ENCODE assay signal across 1 cellular context in the genomic region with DNA sequence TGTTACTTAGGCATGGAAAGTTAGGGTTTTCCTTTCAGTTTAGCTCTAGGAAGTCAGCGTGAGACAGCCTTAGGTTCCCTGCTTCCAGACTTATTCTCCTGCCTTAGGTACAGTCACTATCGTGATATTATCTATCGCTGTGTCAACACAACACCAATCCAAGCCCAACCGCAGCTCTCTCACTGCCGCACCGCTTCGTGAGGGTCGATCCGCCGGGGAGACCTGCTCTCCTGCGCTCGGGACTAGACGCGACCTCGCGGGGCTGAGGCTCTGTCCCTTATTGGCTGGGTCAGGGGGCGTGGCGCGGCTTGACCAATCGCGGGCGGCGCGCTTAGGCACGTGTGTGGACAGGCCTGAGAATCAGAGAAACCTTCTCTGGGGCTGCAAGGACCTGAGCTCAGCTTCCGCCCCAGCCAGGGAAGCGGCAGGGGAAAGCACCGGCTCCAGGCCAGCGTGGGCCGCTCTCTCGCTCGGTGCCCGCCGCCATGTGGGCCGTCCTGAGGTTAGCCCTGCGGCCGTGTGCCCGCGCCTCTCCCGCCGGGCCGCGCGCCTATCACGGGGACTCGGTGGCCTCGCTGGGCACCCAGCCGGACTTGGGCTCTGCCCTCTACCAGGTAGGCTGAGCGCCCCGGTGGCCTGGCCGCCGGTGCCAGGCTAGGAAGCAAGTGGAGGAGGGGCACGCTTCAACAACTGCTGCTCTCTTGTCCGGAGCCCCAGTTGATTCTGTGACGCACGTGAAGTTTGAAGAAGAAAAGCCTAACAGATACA.
TF ChIP-seq lines count a peak whose summit lies in the region.

A gene (plus strand): TSS at position 400 of the 768 bp plus-strand sequence. CDS start 86 bp downstream, at position 486.

TF ChIP-seq in HepG2, 621 proteins besides CTCF, POLR2A, EP300 and RAD21 (continued from another document and continues in another):
- TF ChIP-seq, protein P1, sequence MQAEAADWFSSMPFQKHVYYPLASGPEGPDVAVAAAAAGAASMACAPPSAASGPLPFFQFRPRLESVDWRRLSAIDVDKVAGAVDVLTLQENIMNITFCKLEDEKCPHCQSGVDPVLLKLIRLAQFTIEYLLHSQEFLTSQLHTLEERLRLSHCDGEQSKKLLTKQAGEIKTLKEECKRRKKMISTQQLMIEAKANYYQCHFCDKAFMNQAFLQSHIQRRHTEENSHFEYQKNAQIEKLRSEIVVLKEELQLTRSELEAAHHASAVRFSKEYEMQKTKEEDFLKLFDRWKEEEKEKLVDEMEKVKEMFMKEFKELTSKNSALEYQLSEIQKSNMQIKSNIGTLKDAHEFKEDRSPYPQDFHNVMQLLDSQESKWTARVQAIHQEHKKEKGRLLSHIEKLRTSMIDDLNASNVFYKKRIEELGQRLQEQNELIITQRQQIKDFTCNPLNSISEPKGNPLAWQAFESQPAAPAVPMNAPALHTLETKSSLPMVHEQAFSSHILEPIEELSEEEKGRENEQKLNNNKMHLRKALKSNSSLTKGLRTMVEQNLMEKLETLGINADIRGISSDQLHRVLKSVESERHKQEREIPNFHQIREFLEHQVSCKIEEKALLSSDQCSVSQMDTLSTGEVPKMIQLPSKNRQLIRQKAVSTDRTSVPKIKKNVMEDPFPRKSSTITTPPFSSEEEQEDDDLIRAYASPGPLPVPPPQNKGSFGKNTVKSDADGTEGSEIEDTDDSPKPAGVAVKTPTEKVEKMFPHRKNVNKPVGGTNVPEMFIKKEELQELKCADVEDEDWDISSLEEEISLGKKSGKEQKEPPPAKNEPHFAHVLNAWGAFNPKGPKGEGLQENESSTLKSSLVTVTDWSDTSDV (CRISPR knock-in tag; IDR thresholded peaks at IDR 0.05), result no peak; the same call in 1 of the 2 replicates
- no peak for TF ChIP-seq NONO (IDR thresholded peaks at IDR 0.05)
- TF ChIP-seq NONO (CRISPR knock-in tag; conservative IDR thresholded peaks at IDR 0.05), result peak; percentile 78
- no peak for TF ChIP-seq ZNF205 (CRISPR knock-in tag; IDR thresholded peaks at IDR 0.05)
- TF ChIP-seq MED8 (CRISPR knock-in tag; IDR thresholded peaks at IDR 0.05; ENCODE audit: insufficient replicate concordance), result peak; percentile 20
- 0 out of 2 replicates have a peak, but pooled peaks have one; percentile 53 for TF ChIP-seq ZNF292 (CRISPR knock-in tag; IDR thresholded peaks at IDR 0.05; ENCODE audit: borderline replicate concordance, low read depth)
- TF ChIP-seq, protein P2, sequence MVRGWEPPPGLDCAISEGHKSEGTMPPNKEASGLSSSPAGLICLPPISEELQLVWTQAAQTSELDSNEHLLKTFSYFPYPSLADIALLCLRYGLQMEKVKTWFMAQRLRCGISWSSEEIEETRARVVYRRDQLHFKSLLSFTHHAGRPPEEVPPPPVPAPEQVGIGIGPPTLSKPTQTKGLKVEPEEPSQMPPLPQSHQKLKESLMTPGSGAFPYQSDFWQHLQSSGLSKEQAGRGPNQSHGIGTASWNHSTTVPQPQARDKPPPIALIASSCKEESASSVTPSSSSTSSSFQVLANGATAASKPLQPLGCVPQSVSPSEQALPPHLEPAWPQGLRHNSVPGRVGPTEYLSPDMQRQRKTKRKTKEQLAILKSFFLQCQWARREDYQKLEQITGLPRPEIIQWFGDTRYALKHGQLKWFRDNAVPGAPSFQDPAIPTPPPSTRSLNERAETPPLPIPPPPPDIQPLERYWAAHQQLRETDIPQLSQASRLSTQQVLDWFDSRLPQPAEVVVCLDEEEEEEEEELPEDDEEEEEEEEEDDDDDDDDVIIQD (CRISPR knock-in tag; IDR thresholded peaks at IDR 0.05; ENCODE audit: low read depth), result peak; percentile 42; the same call in 1 of the 2 replicates
- TF ChIP-seq ZNF44 (CRISPR knock-in tag; IDR thresholded peaks at IDR 0.05), result no peak
- no peak; the same call in 1 of the 2 replicates for TF ChIP-seq RCOR2 (CRISPR knock-in tag; IDR thresholded peaks at IDR 0.05)
- peak; percentile 97 for TF ChIP-seq PHF8 (CRISPR knock-in tag; IDR thresholded peaks at IDR 0.05)
- TF ChIP-seq STAT5B (CRISPR knock-in tag; IDR thresholded peaks at IDR 0.05), result no peak
- TF ChIP-seq CEBPB (IDR thresholded peaks at IDR 0.05; ENCODE audit: borderline replicate concordance, low read depth, low read length), result no peak
- TF ChIP-seq, protein P3, sequence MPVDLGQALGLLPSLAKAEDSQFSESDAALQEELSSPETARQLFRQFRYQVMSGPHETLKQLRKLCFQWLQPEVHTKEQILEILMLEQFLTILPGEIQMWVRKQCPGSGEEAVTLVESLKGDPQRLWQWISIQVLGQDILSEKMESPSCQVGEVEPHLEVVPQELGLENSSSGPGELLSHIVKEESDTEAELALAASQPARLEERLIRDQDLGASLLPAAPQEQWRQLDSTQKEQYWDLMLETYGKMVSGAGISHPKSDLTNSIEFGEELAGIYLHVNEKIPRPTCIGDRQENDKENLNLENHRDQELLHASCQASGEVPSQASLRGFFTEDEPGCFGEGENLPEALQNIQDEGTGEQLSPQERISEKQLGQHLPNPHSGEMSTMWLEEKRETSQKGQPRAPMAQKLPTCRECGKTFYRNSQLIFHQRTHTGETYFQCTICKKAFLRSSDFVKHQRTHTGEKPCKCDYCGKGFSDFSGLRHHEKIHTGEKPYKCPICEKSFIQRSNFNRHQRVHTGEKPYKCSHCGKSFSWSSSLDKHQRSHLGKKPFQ (CRISPR knock-in tag; IDR thresholded peaks at IDR 0.05; ENCODE audit: insufficient replicate concordance), result no peak
- TF ChIP-seq ZNF749 (CRISPR knock-in tag; IDR thresholded peaks at IDR 0.05; ENCODE audit: borderline replicate concordance), result no peak
- TF ChIP-seq, protein P4, sequence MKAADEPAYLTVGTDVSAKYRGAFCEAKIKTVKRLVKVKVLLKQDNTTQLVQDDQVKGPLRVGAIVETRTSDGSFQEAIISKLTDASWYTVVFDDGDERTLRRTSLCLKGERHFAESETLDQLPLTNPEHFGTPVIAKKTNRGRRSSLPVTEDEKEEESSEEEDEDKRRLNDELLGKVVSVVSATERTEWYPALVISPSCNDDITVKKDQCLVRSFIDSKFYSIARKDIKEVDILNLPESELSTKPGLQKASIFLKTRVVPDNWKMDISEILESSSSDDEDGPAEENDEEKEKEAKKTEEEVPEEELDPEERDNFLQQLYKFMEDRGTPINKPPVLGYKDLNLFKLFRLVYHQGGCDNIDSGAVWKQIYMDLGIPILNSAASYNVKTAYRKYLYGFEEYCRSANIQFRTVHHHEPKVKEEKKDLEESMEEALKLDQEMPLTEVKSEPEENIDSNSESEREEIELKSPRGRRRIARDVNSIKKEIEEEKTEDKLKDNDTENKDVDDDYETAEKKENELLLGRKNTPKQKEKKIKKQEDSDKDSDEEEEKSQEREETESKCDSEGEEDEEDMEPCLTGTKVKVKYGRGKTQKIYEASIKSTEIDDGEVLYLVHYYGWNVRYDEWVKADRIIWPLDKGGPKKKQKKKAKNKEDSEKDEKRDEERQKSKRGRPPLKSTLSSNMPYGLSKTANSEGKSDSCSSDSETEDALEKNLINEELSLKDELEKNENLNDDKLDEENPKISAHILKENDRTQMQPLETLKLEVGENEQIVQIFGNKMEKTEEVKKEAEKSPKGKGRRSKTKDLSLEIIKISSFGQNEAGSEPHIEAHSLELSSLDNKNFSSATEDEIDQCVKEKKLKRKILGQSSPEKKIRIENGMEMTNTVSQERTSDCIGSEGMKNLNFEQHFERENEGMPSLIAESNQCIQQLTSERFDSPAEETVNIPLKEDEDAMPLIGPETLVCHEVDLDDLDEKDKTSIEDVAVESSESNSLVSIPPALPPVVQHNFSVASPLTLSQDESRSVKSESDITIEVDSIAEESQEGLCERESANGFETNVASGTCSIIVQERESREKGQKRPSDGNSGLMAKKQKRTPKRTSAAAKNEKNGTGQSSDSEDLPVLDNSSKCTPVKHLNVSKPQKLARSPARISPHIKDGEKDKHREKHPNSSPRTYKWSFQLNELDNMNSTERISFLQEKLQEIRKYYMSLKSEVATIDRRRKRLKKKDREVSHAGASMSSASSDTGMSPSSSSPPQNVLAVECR (CRISPR knock-in tag; IDR thresholded peaks at IDR 0.05; ENCODE audit: borderline replicate concordance), result peak; percentile 95; the same call in 1 of the 2 replicates
- TF ChIP-seq ETV5 (CRISPR knock-in tag; IDR thresholded peaks at IDR 0.05; ENCODE audit: borderline replicate concordance), result peak; percentile 16
- TF ChIP-seq ZNF3 (CRISPR knock-in tag; IDR thresholded peaks at IDR 0.05), result no peak
- no peak; the same call in 1 of the 2 replicates for TF ChIP-seq GTF2F1 (IDR thresholded peaks at IDR 0.05; ENCODE audit: low read length)
- TF ChIP-seq, protein P5, sequence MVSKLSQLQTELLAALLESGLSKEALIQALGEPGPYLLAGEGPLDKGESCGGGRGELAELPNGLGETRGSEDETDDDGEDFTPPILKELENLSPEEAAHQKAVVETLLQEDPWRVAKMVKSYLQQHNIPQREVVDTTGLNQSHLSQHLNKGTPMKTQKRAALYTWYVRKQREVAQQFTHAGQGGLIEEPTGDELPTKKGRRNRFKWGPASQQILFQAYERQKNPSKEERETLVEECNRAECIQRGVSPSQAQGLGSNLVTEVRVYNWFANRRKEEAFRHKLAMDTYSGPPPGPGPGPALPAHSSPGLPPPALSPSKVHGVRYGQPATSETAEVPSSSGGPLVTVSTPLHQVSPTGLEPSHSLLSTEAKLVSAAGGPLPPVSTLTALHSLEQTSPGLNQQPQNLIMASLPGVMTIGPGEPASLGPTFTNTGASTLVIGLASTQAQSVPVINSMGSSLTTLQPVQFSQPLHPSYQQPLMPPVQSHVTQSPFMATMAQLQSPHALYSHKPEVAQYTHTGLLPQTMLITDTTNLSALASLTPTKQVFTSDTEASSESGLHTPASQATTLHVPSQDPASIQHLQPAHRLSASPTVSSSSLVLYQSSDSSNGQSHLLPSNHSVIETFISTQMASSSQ (IDR thresholded peaks at IDR 0.05; ENCODE audit: low read depth), result no peak
- TF ChIP-seq, protein P5 (CRISPR knock-in tag; IDR thresholded peaks at IDR 0.05; ENCODE audit: borderline replicate concordance), result peak; percentile 68; the same call in 1 of the 2 replicates
- peak; percentile 4; the same call in 1 of the 2 replicates for TF ChIP-seq ZNF225 (CRISPR knock-in tag; IDR thresholded peaks at IDR 0.05)
- TF ChIP-seq ZNF234 (CRISPR knock-in tag; conservative IDR thresholded peaks at IDR 0.05), result no peak
- TF ChIP-seq ZKSCAN1 (IDR thresholded peaks at IDR 0.05; ENCODE audit: low read length), result no peak
- no peak for TF ChIP-seq AHR (CRISPR knock-in tag; IDR thresholded peaks at IDR 0.05)
- TF ChIP-seq, protein P6, sequence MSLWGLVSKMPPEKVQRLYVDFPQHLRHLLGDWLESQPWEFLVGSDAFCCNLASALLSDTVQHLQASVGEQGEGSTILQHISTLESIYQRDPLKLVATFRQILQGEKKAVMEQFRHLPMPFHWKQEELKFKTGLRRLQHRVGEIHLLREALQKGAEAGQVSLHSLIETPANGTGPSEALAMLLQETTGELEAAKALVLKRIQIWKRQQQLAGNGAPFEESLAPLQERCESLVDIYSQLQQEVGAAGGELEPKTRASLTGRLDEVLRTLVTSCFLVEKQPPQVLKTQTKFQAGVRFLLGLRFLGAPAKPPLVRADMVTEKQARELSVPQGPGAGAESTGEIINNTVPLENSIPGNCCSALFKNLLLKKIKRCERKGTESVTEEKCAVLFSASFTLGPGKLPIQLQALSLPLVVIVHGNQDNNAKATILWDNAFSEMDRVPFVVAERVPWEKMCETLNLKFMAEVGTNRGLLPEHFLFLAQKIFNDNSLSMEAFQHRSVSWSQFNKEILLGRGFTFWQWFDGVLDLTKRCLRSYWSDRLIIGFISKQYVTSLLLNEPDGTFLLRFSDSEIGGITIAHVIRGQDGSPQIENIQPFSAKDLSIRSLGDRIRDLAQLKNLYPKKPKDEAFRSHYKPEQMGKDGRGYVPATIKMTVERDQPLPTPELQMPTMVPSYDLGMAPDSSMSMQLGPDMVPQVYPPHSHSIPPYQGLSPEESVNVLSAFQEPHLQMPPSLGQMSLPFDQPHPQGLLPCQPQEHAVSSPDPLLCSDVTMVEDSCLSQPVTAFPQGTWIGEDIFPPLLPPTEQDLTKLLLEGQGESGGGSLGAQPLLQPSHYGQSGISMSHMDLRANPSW (CRISPR knock-in tag; IDR thresholded peaks at IDR 0.05; ENCODE audit: borderline replicate concordance), result peak; percentile 58; the same call in 1 of the 2 replicates
- TF ChIP-seq EED (CRISPR knock-in tag; IDR thresholded peaks at IDR 0.05), result peak; percentile 36; the same call in 1 of the 2 replicates
- no peak for TF ChIP-seq HIVEP1 (CRISPR knock-in tag; IDR thresholded peaks at IDR 0.05)
- TF ChIP-seq, protein P7, sequence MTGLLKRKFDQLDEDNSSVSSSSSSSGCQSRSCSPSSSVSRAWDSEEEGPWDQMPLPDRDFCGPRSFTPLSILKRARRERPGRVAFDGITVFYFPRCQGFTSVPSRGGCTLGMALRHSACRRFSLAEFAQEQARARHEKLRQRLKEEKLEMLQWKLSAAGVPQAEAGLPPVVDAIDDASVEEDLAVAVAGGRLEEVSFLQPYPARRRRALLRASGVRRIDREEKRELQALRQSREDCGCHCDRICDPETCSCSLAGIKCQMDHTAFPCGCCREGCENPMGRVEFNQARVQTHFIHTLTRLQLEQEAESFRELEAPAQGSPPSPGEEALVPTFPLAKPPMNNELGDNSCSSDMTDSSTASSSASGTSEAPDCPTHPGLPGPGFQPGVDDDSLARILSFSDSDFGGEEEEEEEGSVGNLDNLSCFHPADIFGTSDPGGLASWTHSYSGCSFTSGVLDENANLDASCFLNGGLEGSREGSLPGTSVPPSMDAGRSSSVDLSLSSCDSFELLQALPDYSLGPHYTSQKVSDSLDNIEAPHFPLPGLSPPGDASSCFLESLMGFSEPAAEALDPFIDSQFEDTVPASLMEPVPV (CRISPR knock-in tag; IDR thresholded peaks at IDR 0.05), result peak; percentile 91
- 0 out of 2 replicates have a peak, but pooled peaks have one; percentile 77 for TF ChIP-seq WIZ (CRISPR knock-in tag; IDR thresholded peaks at IDR 0.05)
- TF ChIP-seq ZNF235 (CRISPR knock-in tag; IDR thresholded peaks at IDR 0.05; ENCODE audit: borderline replicate concordance), result no peak
- no peak for TF ChIP-seq ZNF30 (CRISPR knock-in tag; IDR thresholded peaks at IDR 0.05)
- TF ChIP-seq ZSCAN25 (CRISPR knock-in tag; IDR thresholded peaks at IDR 0.05), result no peak
